In the genomic region with DNA sequence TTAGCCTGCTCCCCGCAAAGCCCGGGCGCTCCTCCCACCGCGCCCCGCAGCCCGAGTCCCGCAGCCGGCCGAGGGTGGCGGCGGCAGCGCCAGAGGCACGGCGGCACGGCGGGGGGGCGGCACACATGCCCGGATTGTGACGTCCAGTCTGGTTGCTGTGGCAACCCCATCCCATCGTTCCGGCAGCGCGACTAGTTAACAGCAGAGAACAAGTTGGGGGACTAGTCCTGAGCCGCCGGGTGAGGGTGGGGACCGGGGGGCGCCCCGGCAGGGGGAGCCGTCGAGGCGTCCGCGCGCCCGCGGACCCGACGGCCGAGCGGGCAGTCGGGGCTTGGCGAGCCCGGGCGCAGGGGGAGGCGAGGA, we compare ENCODE assay signal across 9 cellular contexts. TPM values are rescaled to one million over a fixed set of nuclear protein-coding genes. Genes with fewer than 3 reads are reported as not detected.
DNase-seq lines count a peak whose midpoint lies in the region; ATAC-seq, FAIRE-seq and TF ChIP-seq lines count a peak whose summit lies in the region.
"Had no signal": no experiment of that assay in that cellular context is flagged by ENCODE, and none has a peak within 500 bp of the region (broad histone marks: within the 10 kb centered on the region; RNA-seq: fewer than 3 reads in every experiment).

A gene (minus strand): TSS at position 107 of the 363 bp plus-strand sequence. CDS start 298 bp downstream, outside the sequence.

- no peak for ATAC-seq in central memory CD8-positive, alpha-beta T cell (replicated peaks; ENCODE audit: extremely low read depth, poor library complexity, severe bottlenecking)
- ATAC-seq in left colon (no peak), GM18498 (IDR thresholded peaks at IDR 0.05; ENCODE audit: unreplicated experiment) (no peak)

- H2AFZ ChIP-seq in OCI-LY7 (ENCODE audit: low read length) = no peak within 1 kb of the TSS

- H3K4me3 Mint-ChIP-seq in central memory CD8-positive, alpha-beta T cell = peak within 1 kb of the TSS; percentile 68

- H3K36me3 Mint-ChIP-seq in central memory CD8-positive, alpha-beta T cell (ENCODE audit: insufficient read depth) = peaks cover 1% of the 10 kb centered on the region

- no peak within 1 kb of the TSS; the same call in 1 of the 2 replicates for H3K27ac ChIP-seq in HUES64 (ENCODE audit: low read depth, low read length)
- H3K27ac ChIP-seq in ovary = no peak within 1 kb of the TSS
- H3K27ac ChIP-seq in OCI-LY7 (ENCODE audit: low read depth, low read length, poor library complexity, severe bottlenecking) = no peak within 1 kb of the TSS
- H3K27ac ChIP-seq: pancreas had no signal

- peaks cover 37% of the 10 kb centered on the region for H3K27me3 Mint-ChIP-seq in central memory CD8-positive, alpha-beta T cell

- TF ChIP-seq POLR2A in ovary (IDR thresholded peaks at IDR 0.05) = no peak

- H4K20me1 ChIP-seq in OCI-LY7 (ENCODE audit: insufficient read depth, low read length) = no peaks in the 10 kb centered on the region

- no TSS peak for BruUV-seq in OCI-LY7 (replicated peaks; lab: Mats Ljungman, UMichigan)

- H3K27ac Mint-ChIP-seq in central memory CD8-positive, alpha-beta T cell (ENCODE audit: low read depth) = no peak within 1 kb of the TSS

- TF ChIP-seq CTCF in D721Med (IDR thresholded peaks at IDR 0.05; ENCODE audit: insufficient read depth, missing control alignments) (peak; percentile 12), ovary (IDR thresholded peaks at IDR 0.05) (no peak), OCI-LY7 (conservative IDR thresholded peaks at IDR 0.05; ENCODE audit: low read length) (no peak)

- H3K4me1 Mint-ChIP-seq in central memory CD8-positive, alpha-beta T cell = peaks cover 21% of the 10 kb centered on the region

- TF ChIP-seq EP300 in ovary (IDR thresholded peaks at IDR 0.05) = no peak

- no peaks in the 10 kb centered on the region for H3K79me2 ChIP-seq in OCI-LY7 (ENCODE audit: insufficient read depth, low read depth, low read length)

- no peaks in the 10 kb centered on the region for H3K9me2 ChIP-seq in OCI-LY7 (ENCODE audit: insufficient read depth, low read length)

- CTCF ChIA-PET in OCI-LY7 (lab: Charles Lee; ENCODE audit: unreplicated experiment) = no interaction called here

- DNase-seq in D721Med (ENCODE audit: insufficient read length, low spot score) (no peak), ovary (peak in 3 of 5 donors; percentile 26 to 44 (median 32)), left colon (no peak), OCI-LY7 (ENCODE audit: low spot score) (no peak), NAMALWA (ENCODE audit: low spot score) (no peak)
- no peak for DNase-seq in central memory CD8-positive, alpha-beta T cell (ENCODE audit: low spot score in 2 of 2)
- DNase-seq: pancreas had no signal

- 1% methylated on average over 41 of the region's 46 CpGs for WGBS in HUES64
- 0 to 4% (median 0%) methylated on average over 16 to 42 of the region's 46 CpGs for WGBS in ovary, 3 donors

- H3K4me1 ChIP-seq in HUES64 (ENCODE audit: insufficient read depth, low read length) (peaks cover 10% of the 10 kb centered on the region; the same call in 1 of the 2 replicates), ovary (ENCODE audit: insufficient read depth) (peaks cover 2% of the 10 kb centered on the region), OCI-LY7 (ENCODE audit: insufficient read depth, low read length, poor library complexity, severe bottlenecking) (no peaks in the 10 kb centered on the region)

- intact Hi-C loops in ovary (cut with DNase I) = no loop called here
- intact Hi-C loops in left colon (cut with DNase I, micrococcal nuclease) = no loop called here
- intact Hi-C loops in OCI-LY7 (cut with micrococcal nuclease; ENCODE audit: unreplicated experiment) = no loop called here

- H3K36me3 ChIP-seq in HUES64 (ENCODE audit: insufficient read depth, low read length) = peaks cover 9% of the 10 kb centered on the region; the same call in 1 of the 2 replicates
- no peaks in the 10 kb centered on the region for H3K36me3 ChIP-seq in ovary
- peaks cover 11% of the 10 kb centered on the region for H3K36me3 ChIP-seq in OCI-LY7 (ENCODE audit: insufficient read depth, low read length)
- H3K36me3 ChIP-seq: pancreas had no signal

- H3K9me3 Mint-ChIP-seq in central memory CD8-positive, alpha-beta T cell = no peaks in the 10 kb centered on the region

- H3K9me3 ChIP-seq in HUES64 (ENCODE audit: insufficient read depth, low read depth, low read length) (no peaks in the 10 kb centered on the region), ovary (no peaks in the 10 kb centered on the region), OCI-LY7 (ENCODE audit: low read length) (no peaks in the 10 kb centered on the region)
- H3K9me3 ChIP-seq: pancreas had no signal

- POLR2A ChIA-PET in OCI-LY7 (lab: Charles Lee) = no interaction called here

- FAIRE-seq in D721Med (lab: Jason Lieb, UNC) = no peak
- FAIRE-seq: pancreas had no signal

- no peak within 1 kb of the TSS for H3K4me2 ChIP-seq in OCI-LY7 (ENCODE audit: low read length)

- H3K9ac ChIP-seq in HUES64 (ENCODE audit: low read depth, low read length) = no peak within 1 kb of the TSS

- peaks cover 64% of the 10 kb centered on the region for H3K27me3 ChIP-seq in HUES64 (ENCODE audit: insufficient read depth, low read length)
- no peaks in the 10 kb centered on the region for H3K27me3 ChIP-seq in ovary

- H3K4me3 ChIP-seq in HUES64 (ENCODE audit: low read length) (peak within 1 kb of the TSS; percentile 35), ovary (peak within 1 kb of the TSS; percentile 23), OCI-LY7 (ENCODE audit: low read depth, low read length, poor library complexity, severe bottlenecking) (no peak within 1 kb of the TSS)
- H3K4me3 ChIP-seq: pancreas had no signal

RNA-seq across cellular contexts. Expression of the gene that starts here (rescaled TPM):
- 0.25 TPM for polyA plus RNA-seq in HUES64 (2013, experiment 1 of 2)
- polyA plus RNA-seq in HUES64 (2013, experiment 2 of 2) = 0.89 TPM
- total RNA-seq in ovary = under 1 TPM; under 0.01 to 0.54 (median 0.23) TPM
- polyA plus RNA-seq in ovary = under 1 TPM; 0.12 to 0.29 TPM
- under 1 TPM; 0.18 to 0.20 TPM for total RNA-seq in left colon
- total RNA-seq in OCI-LY7 (2014; rRNA removed; shearing (Covaris generic)) = 0.19 and 0.93 TPM in 2 replicates
- 0.38 and 0.55 TPM in 2 replicates for total RNA-seq in OCI-LY7 (2022)

Comparison
In these comparisons a context has a peak if more than half of its experiments do, and no peak if none do; other contexts are left out.
1. Peak in DNase-seq and H3K4me3 ChIP-seq in ovary; RNA of the gene not detected or under 1 TPM.